1 cellular context compared by ENCODE assay signal in genomic region chr12:104603545-104603973, GRCh38.
TF ChIP-seq lines count a peak whose summit lies in the region.

No MANE protein-coding gene starts in this region.

TF ChIP-seq in HepG2, 621 proteins besides CTCF, POLR2A, EP300 and RAD21 (continued from another document):
- TF ChIP-seq MED8 (CRISPR knock-in tag; IDR thresholded peaks at IDR 0.05; ENCODE audit: insufficient replicate concordance) = no peak
- TF ChIP-seq SOX13 (IDR thresholded peaks at IDR 0.05) = no peak
- no peak for TF ChIP-seq SOX13 (CRISPR knock-in tag; conservative IDR thresholded peaks at IDR 0.05 in 1 of 2, IDR thresholded peaks at IDR 0.05 in 1 of 2)
- TF ChIP-seq ARNT (IDR thresholded peaks at IDR 0.05) = no peak
- no peak for TF ChIP-seq KDM1A (CRISPR knock-in tag; IDR thresholded peaks at IDR 0.05)
